3 cellular contexts compared by ENCODE assay signal in genomic region chr4:66506985-66507384, GRCh38.
"Had no signal": no experiment of that assay in that cellular context is flagged by ENCODE, and none has a peak within 500 bp of the region (broad histone marks: within the 10 kb centered on the region; RNA-seq: fewer than 3 reads in every experiment).

No MANE protein-coding gene starts in this region.

- DNase-seq: GDM1, GF-D8 had no signal

- H3K4me3 ChIP-seq: GM12878 had no signal

- ATAC-seq: GM12878 had no signal
